In the genomic region with DNA sequence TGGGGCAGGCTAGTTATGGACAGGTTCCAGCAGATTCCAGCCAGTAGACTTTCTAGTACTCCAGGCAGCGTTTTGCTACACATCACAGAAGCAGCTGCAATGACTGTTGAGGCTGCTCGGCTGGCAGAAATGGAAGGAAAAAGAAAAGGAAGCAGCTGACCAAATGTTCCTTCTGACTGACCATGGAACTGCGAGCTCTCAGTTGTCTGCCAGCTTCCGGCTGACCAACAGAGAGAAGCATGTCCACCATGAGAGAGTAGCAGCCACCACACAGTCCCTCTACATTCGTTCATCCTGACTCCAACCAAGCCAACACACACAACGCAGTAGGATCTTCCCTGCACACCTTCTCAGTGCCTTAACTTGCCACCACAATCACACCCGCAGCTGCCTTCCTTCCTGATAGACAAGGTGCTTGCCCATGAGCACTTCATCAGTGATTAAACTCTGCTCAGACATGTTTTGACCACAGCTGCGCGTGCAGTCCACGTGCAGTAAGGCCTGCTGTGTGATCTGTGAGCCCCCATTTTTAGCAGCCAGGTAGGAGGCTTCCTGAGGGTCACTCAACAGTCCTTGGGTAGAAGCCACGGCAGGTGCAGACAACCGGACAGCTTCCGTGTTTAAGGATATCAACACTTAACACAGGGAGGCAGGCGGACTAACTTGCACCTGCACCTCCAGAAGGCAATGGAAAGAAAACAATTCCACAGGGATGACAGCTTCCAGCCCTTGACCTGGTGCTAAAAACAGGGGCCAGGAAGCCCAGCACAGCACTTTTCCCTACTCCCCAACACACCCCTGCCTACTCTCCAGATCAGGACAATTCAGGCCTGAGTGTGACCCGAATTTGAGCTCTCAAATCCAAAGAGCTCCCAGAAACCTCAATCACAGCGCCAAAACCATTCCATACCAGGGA, we compare ENCODE assay signal across 8 cellular contexts. TPM values are rescaled to one million over a fixed set of nuclear protein-coding genes. Genes with fewer than 3 reads are reported as not detected.
DNase-seq lines count a peak whose midpoint lies in the region; ATAC-seq, FAIRE-seq and TF ChIP-seq lines count a peak whose summit lies in the region.

No MANE protein-coding gene starts in this region.

- peak overlapping the region; percentile 97 for H3K4me2 ChIP-seq in fibroblast of lung (ENCODE audit: extremely low read depth, insufficient read depth, low read length)

- peaks cover 25% of the 10 kb centered on the region for H3K79me2 ChIP-seq in fibroblast of lung (ENCODE audit: control insufficient read depth, insufficient read depth, low read length)

- H3K36me3 ChIP-seq in fibroblast of lung (ENCODE audit: control insufficient read depth, insufficient read depth, low read length) (no peaks in the 10 kb centered on the region), uterus (no peaks in the 10 kb centered on the region)

- intact Hi-C loops in natural killer cell (cut with micrococcal nuclease) = no loop called here
- intact Hi-C loops in uterus (cut with DNase I; ENCODE audit: low total_unique reads) = no loop called here

- CTCF ChIA-PET in activated CD8-positive, alpha-beta T cell treated with anti-CD3 and anti-CD28 coated beads, Interleukin-2, amount 10 ng/mL, durations not matched to agents 7 days and 5 days (lab: Charles Lee) = interaction anchor here (0.7 to 4.4 kb wide), 8 partner anchors 7 to 765 kb away, joined by 3 to 13 read pairs (median 4); a partner anchor contains a TSS

- H4K20me1 ChIP-seq in fibroblast of lung (ENCODE audit: control insufficient read depth, extremely low read depth, insufficient read depth, low read length) = no peaks in the 10 kb centered on the region

- peaks cover 40% of the 10 kb centered on the region for H3K4me1 Mint-ChIP-seq in activated CD8-positive, alpha-beta T cell treated with anti-CD3 and anti-CD28 coated beads, Interleukin-2, amount 10 ng/mL, durations not matched to agents 7 days and 5 days (ENCODE audit: low read depth)
- H3K4me1 Mint-ChIP-seq in natural killer cell = peaks cover 53 to 57% of the 10 kb centered on the region in 2 donors

- H3K9me3 ChIP-seq in fibroblast of lung (ENCODE audit: control insufficient read depth, insufficient read depth, low read depth, low read length) = no peaks in the 10 kb centered on the region
- no peaks in the 10 kb centered on the region for H3K9me3 ChIP-seq in uterus

- H3K4me3 ChIP-seq in fibroblast of lung (replicated peaks in 1 of 4; ENCODE audit: control extremely low read depth in 1 of 4, insufficient read depth in 1 of 4, low read depth in 3 of 4, low read length in 4 of 4) (peak overlapping the region; percentile 44 to 93 (median 68)), uterus (peak overlapping the region; percentile 31 to 60)

- FAIRE-seq in GM12891 (lab: Jason Lieb, UNC) = peak; percentile 78

- DNase-seq in A172 (ENCODE audit: low spot score) (peak; percentile 18), GM12891 (ENCODE audit: insufficient read length, low spot score) (no peak), NCI-H146 treated with DMSO at 0.1 percent for 48 hours (lab: John Stamatoyannopoulos, UW; ENCODE audit: unreplicated experiment) (peak; percentile 33), fibroblast of lung (ENCODE audit: low read depth in 2 of 2) (peak; percentile 26 to 46), natural killer cell (peak; percentile 43), uterus (no peak), GM13977 (ENCODE audit: low spot score) (no peak)
- DNase-seq in activated CD8-positive, alpha-beta T cell treated with anti-CD3 and anti-CD28 coated beads, Interleukin-2, amount 10 ng/mL, durations not matched to agents 7 days and 5 days = peak; percentile 34

- H3K9ac ChIP-seq in fibroblast of lung (ENCODE audit: insufficient read depth, low read length) = peak overlapping the region; percentile 36

- TF ChIP-seq POLR2A in GM12891 (IDR thresholded peaks at IDR 0.05; ENCODE audit: low read depth, low read length) = no peak
- no peak for TF ChIP-seq POLR2A in uterus (IDR thresholded peaks at IDR 0.05)

- in situ Hi-C loops in GM13977 (cut with MboI; ENCODE audit: low pct_unique_long_range_greater_than_20kb, low sequenced_read_pairs, unreplicated experiment) = no loop called here

- H3K27me3 ChIP-seq in fibroblast of lung (ENCODE audit: control insufficient read depth, insufficient read depth, low read length) (no peaks in the 10 kb centered on the region), uterus (no peaks in the 10 kb centered on the region)

- POLR2A ChIA-PET in activated CD8-positive, alpha-beta T cell treated with anti-CD3 and anti-CD28 coated beads, Interleukin-2, amount 10 ng/mL, durations not matched to agents 7 days and 5 days (lab: Charles Lee) = interaction anchor here (1.1 to 1.7 kb wide), 3 partner anchors 9 to 19 kb away, joined by 3 to 9 read pairs (median 3); a partner anchor contains a TSS

- no peaks in the 10 kb centered on the region for H3K27me3 Mint-ChIP-seq in activated CD8-positive, alpha-beta T cell treated with anti-CD3 and anti-CD28 coated beads, Interleukin-2, amount 10 ng/mL, durations not matched to agents 7 days and 5 days (ENCODE audit: low read depth)
- no peaks in the 10 kb centered on the region for H3K27me3 Mint-ChIP-seq in natural killer cell (ENCODE audit: low read depth in 2 of 2)

- TF ChIP-seq CTCF in fibroblast of lung (conservative IDR thresholded peaks at IDR 0.05 in 1 of 2, IDR thresholded peaks at IDR 0.05 in 1 of 2; ENCODE audit: low read depth in 1 of 2, low read length in 2 of 2) = no peak
- TF ChIP-seq CTCF in natural killer cell (IDR thresholded peaks at IDR 0.05) = no peak
- no peak for TF ChIP-seq CTCF in uterus (IDR thresholded peaks at IDR 0.05)
- no peak for TF ChIP-seq CTCF in GM13977 (IDR thresholded peaks at IDR 0.05; ENCODE audit: extremely low read depth, insufficient read depth, missing control alignments)

- peak overlapping the region; percentile 83 for H3K4me3 Mint-ChIP-seq in activated CD8-positive, alpha-beta T cell treated with anti-CD3 and anti-CD28 coated beads, Interleukin-2, amount 10 ng/mL, durations not matched to agents 7 days and 5 days
- H3K4me3 Mint-ChIP-seq in natural killer cell = peak overlapping the region; percentile 76

- H3K27ac ChIP-seq in fibroblast of lung (ENCODE audit: insufficient read depth, low read length) = peak overlapping the region; percentile 55
- H3K27ac ChIP-seq in uterus = peak overlapping the region; percentile 75 to 84

- peak overlapping the region; percentile 79 for H3K27ac Mint-ChIP-seq in activated CD8-positive, alpha-beta T cell treated with anti-CD3 and anti-CD28 coated beads, Interleukin-2, amount 10 ng/mL, durations not matched to agents 7 days and 5 days
- H3K27ac Mint-ChIP-seq in natural killer cell = peak overlapping the region; percentile 85 to 95

- no peaks in the 10 kb centered on the region for H3K9me3 Mint-ChIP-seq in activated CD8-positive, alpha-beta T cell treated with anti-CD3 and anti-CD28 coated beads, Interleukin-2, amount 10 ng/mL, durations not matched to agents 7 days and 5 days (ENCODE audit: insufficient read depth)
- no peaks in the 10 kb centered on the region for H3K9me3 Mint-ChIP-seq in natural killer cell

- H3K4me1 ChIP-seq in fibroblast of lung (ENCODE audit: control insufficient read depth, extremely low read depth, insufficient read depth, low read length) (peaks cover 16% of the 10 kb centered on the region), uterus (no peaks in the 10 kb centered on the region)

- H2AFZ ChIP-seq in fibroblast of lung (ENCODE audit: low read length) = peak overlapping the region; percentile 75

- peaks cover 7% of the 10 kb centered on the region for H3K36me3 Mint-ChIP-seq in activated CD8-positive, alpha-beta T cell treated with anti-CD3 and anti-CD28 coated beads, Interleukin-2, amount 10 ng/mL, durations not matched to agents 7 days and 5 days (ENCODE audit: low read depth)
- no peaks in the 10 kb centered on the region for H3K36me3 Mint-ChIP-seq in natural killer cell

- ATAC-seq in activated CD8-positive, alpha-beta T cell treated with anti-CD3 and anti-CD28 coated beads, Interleukin-2, amount 10 ng/mL, durations not matched to agents 7 days and 5 days = no peak
- peak; percentile 52 to 53 (median 52) for ATAC-seq in natural killer cell

TF ChIP-seq in GM12891, 5 proteins besides CTCF, POLR2A, EP300 and RAD21:
- TF ChIP-seq POU2F2 (IDR thresholded peaks at IDR 0.05; ENCODE audit: low read depth, low read length) (no peak), POLR2AphosphoS5 (IDR thresholded peaks at IDR 0.05; ENCODE audit: low read depth, low read length) (no peak), PAX5 (IDR thresholded peaks at IDR 0.05; ENCODE audit: insufficient read depth, low read length, severe bottlenecking) (no peak), SPI1 (IDR thresholded peaks at IDR 0.05; ENCODE audit: low read depth, low read length) (no peak), TAF1 (IDR thresholded peaks at IDR 0.05; ENCODE audit: low read depth, low read length) (no peak)
TF ChIP-seq in GM12891: peak in this region for 0.

RNA-seq across cellular contexts. Expression of a gene that starts 1.0 kb away (rescaled TPM):
- total RNA-seq in A172 (2014; rRNA removed; shearing (Covaris generic)) = 34.0 and 37.7 TPM in 2 replicates
- polyA plus RNA-seq in GM12891 (2012; ENCODE audit: low read depth, missing spikeins) = 15.1 TPM
- total RNA-seq in activated CD8-positive, alpha-beta T cell treated with anti-CD3 and anti-CD28 coated beads, Interleukin-2, amount 10 ng/mL, durations not matched to agents 7 days and 5 days = 10 to 100 TPM; 16.4 to 16.6 TPM
- total RNA-seq in fibroblast of lung (14.1 and 14.9 TPM in 2 replicates), natural killer cell (10 to 100 TPM; 22.7 to 31.8 (median 27.7) TPM), uterus (10 to 100 TPM; 21.0 to 38.7 (median 24.2) TPM)
- 8.5 and 9.7 TPM in 2 replicates for polyA plus RNA-seq in fibroblast of lung
- polyA plus RNA-seq in fibroblast of lung (2012) = 12.6 and 13.0 TPM in 2 replicates
- 22.1 and 26.9 TPM in 2 replicates for polyA minus RNA-seq in fibroblast of lung (ENCODE audit: low replicate concordance)

RNA-seq across cellular contexts. Expression of a gene that starts 8.8 kb away (rescaled TPM):
- 9.8 and 25.1 TPM in 2 replicates for total RNA-seq in A172 (2014; rRNA removed; shearing (Covaris generic))
- 12.3 TPM for polyA plus RNA-seq in GM12891 (2012; ENCODE audit: low read depth, missing spikeins)
- total RNA-seq in activated CD8-positive, alpha-beta T cell treated with anti-CD3 and anti-CD28 coated beads, Interleukin-2, amount 10 ng/mL, durations not matched to agents 7 days and 5 days = 10 to 100 TPM; 19.6 to 19.8 TPM
- total RNA-seq in fibroblast of lung = 23.4 and 28.4 TPM in 2 replicates
- polyA plus RNA-seq in fibroblast of lung = 17.0 and 20.9 TPM in 2 replicates
- 13.5 and 15.6 TPM in 2 replicates for polyA plus RNA-seq in fibroblast of lung (2012)
- polyA minus RNA-seq in fibroblast of lung (ENCODE audit: low replicate concordance) = 0.75 and 1.3 TPM in 2 replicates
- total RNA-seq in natural killer cell = 10 to 100 TPM; 19.4 to 23.5 (median 23.2) TPM
- total RNA-seq in uterus = 10 to 100 TPM; 10.2 to 62.6 (median 22.8) TPM

Comparison
In these comparisons a context has a peak if more than half of its experiments do, and no peak if none do; other contexts are left out.
1. DNase-seq: peak in A172 (single experiment), NCI-H146 treated with DMSO at 0.1 percent for 48 hours (single experiment), activated CD8-positive, alpha-beta T cell treated with anti-CD3 and anti-CD28 coated beads, Interleukin-2, amount 10 ng/mL, durations not matched to agents 7 days and 5 days (single experiment), fibroblast of lung (2 of 2) and natural killer cell (single experiment); none in GM12891 (single experiment), uterus (0 of 2) and GM13977 (single experiment).